Comparison of ENCODE assay signal across 27 cellular contexts in the genomic region with DNA sequence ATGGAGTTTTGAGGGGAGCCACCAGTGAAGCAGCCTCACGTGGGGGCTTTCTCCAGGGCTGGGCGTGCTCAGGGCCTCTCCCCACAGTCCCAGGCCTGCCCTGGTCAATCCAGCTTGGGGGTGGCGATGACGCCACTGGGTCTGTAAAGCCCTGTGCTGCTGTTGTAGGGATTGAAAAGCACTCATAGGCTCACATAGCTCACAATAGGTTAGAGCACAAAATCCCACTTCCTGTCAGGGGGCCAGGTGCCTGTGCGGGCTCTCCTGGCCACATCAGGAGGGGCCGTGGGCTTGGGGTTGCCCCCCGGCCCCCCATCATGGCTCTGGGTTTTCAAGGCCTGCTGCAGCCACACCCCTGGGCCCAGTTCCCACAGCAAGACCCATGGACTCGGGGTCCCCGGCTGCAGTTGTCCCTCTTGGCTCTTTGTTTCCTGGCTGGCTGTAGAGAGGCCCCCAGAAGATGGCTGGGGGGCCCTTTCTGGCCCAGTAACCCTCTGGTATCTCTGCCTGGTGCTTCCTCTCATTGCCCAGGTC.
"Had no signal": no experiment of that assay in that cellular context is flagged by ENCODE, and none has a peak within 500 bp of the region (broad histone marks: within the 10 kb centered on the region; RNA-seq: fewer than 3 reads in every experiment).

No MANE protein-coding gene starts in this region.

- H3K4me1 Mint-ChIP-seq: activated CD4-positive, alpha-beta memory T cell treated with anti-CD3 and anti-CD28 coated beads, Interleukin-2, amount 10 ng/mL, durations not matched to agents 7 days and 5 days; activated CD4-positive, alpha-beta T cell treated with anti-CD3 and anti-CD28 coated beads, Interleukin-2, amount 10 ng/mL, durations not matched to agents 7 days and 5 days had no signal

- H3K27me3 ChIP-seq: esophagus muscularis mucosa, foreskin keratinocyte, heart right ventricle, neutrophil, stomach, thyroid gland, upper lobe of left lung, vagina had no signal

- ATAC-seq: activated naive CD4-positive, alpha-beta T cell treated with anti-CD3 and anti-CD28 coated beads, Interleukin-2, amount 50 U/mL, for 72 hours; activated T-cell treated with anti-CD3 and anti-CD28 coated beads, Interleukin-2, amount 50 U/mL, for 4 hours; foreskin keratinocyte; sciatic nerve had no signal

- H3K9me3 Mint-ChIP-seq: activated CD4-positive, alpha-beta memory T cell treated with anti-CD3 and anti-CD28 coated beads, Interleukin-2, amount 10 ng/mL, durations not matched to agents 7 days and 5 days; activated CD4-positive, alpha-beta T cell treated with anti-CD3 and anti-CD28 coated beads, Interleukin-2, amount 10 ng/mL, durations not matched to agents 7 days and 5 days; activated naive CD4-positive, alpha-beta T cell treated with anti-CD3 and anti-CD28 coated beads, Interleukin-2, amount 50 U/mL, for 72 hours; activated T-cell treated with anti-CD3 and anti-CD28 coated beads, Interleukin-2, amount 50 U/mL, for 4 hours; dendritic cell treated with granulocyte-macrophage colony-stimulating factor and Interleukin-4, amounts not matched to agents 40 ng/mL and 50 ng/mL, for 4 days; nephron progenitor cell had no signal

- DNase-seq: activated CD4-positive, alpha-beta memory T cell treated with anti-CD3 and anti-CD28 coated beads, Interleukin-2, amount 10 ng/mL, durations not matched to agents 7 days and 5 days; activated CD4-positive, alpha-beta T cell treated with anti-CD3 and anti-CD28 coated beads, Interleukin-2, amount 10 ng/mL, durations not matched to agents 7 days and 5 days; activated CD4-positive, CD25-positive, alpha-beta regulatory T cell treated with anti-CD3 and anti-CD28 coated beads, Interleukin-2, amount 50 U/mL, for 72 hours; activated CD8-positive, alpha-beta memory T cell treated with anti-CD3 and anti-CD28 coated beads, Interleukin-2, amount 50 U/mL, for 48 hours; activated naive CD4-positive, alpha-beta T cell; activated T-cell treated with anti-CD3 and anti-CD28 coated beads, Interleukin-2, amount 50 U/mL, for 4 hours; amygdala; caudate nucleus; foreskin keratinocyte; heart right ventricle; kidney glomerular epithelial cell; lower lobe of right lung; mesendoderm; nephron progenitor cell; stimulated activated CD4-positive, alpha-beta T cell treated with anti-CD3 and anti-CD28 coated beads, Interleukin-12 subunit alpha, Interleukin-12 subunit beta, amount 100 ng/mL, for 4 hours; stimulated activated CD4-positive, alpha-beta T cell treated with anti-CD3 and anti-CD28 coated beads, Interleukin-4, amount 100 ng/mL, for 1 hour; stomach; T-helper 2 cell; thyroid gland; upper lobe of left lung had no signal

- H3K27ac ChIP-seq: esophagus muscularis mucosa, foreskin keratinocyte, neutrophil, skin epidermis, stomach, thyroid gland, vagina had no signal

- H3K27ac Mint-ChIP-seq: activated CD4-positive, alpha-beta memory T cell treated with anti-CD3 and anti-CD28 coated beads, Interleukin-2, amount 10 ng/mL, durations not matched to agents 7 days and 5 days; activated CD4-positive, alpha-beta T cell treated with anti-CD3 and anti-CD28 coated beads, Interleukin-2, amount 10 ng/mL, durations not matched to agents 7 days and 5 days; activated naive CD4-positive, alpha-beta T cell treated with anti-CD3 and anti-CD28 coated beads, Interleukin-2, amount 50 U/mL, for 72 hours; dendritic cell treated with granulocyte-macrophage colony-stimulating factor and Interleukin-4, amounts not matched to agents 40 ng/mL and 50 ng/mL, for 4 days; nephron progenitor cell had no signal

- H3K27me3 Mint-ChIP-seq: activated CD4-positive, alpha-beta memory T cell treated with anti-CD3 and anti-CD28 coated beads, Interleukin-2, amount 10 ng/mL, durations not matched to agents 7 days and 5 days; activated CD4-positive, alpha-beta T cell treated with anti-CD3 and anti-CD28 coated beads, Interleukin-2, amount 10 ng/mL, durations not matched to agents 7 days and 5 days; dendritic cell treated with granulocyte-macrophage colony-stimulating factor and Interleukin-4, amounts not matched to agents 40 ng/mL and 50 ng/mL, for 4 days had no signal

- H3K9me3 ChIP-seq: esophagus muscularis mucosa, heart right ventricle, lower lobe of right lung, neutrophil, stomach, thyroid gland, upper lobe of left lung, vagina had no signal

- H3K4me3 Mint-ChIP-seq: activated CD4-positive, alpha-beta memory T cell treated with anti-CD3 and anti-CD28 coated beads, Interleukin-2, amount 10 ng/mL, durations not matched to agents 7 days and 5 days; activated CD4-positive, alpha-beta T cell treated with anti-CD3 and anti-CD28 coated beads, Interleukin-2, amount 10 ng/mL, durations not matched to agents 7 days and 5 days; activated T-cell treated with anti-CD3 and anti-CD28 coated beads, Interleukin-2, amount 50 U/mL, for 4 hours; dendritic cell treated with granulocyte-macrophage colony-stimulating factor and Interleukin-4, amounts not matched to agents 40 ng/mL and 50 ng/mL, for 4 days; nephron progenitor cell had no signal

- H3K4me3 ChIP-seq: esophagus muscularis mucosa, heart right ventricle, lower lobe of right lung, skin epidermis, stomach, thyroid gland, upper lobe of left lung, vagina had no signal

- H3K4me1 ChIP-seq: esophagus muscularis mucosa, foreskin keratinocyte, lower lobe of right lung, stomach, thyroid gland, vagina had no signal
